In genomic region chr5:100799166-100799565, GRCh38 we compare ENCODE assay signal across 18 cellular contexts.
DNase-seq lines count a peak whose midpoint lies in the region; TF ChIP-seq lines count a peak whose summit lies in the region.
"Had no signal": no experiment of that assay in that cellular context is flagged by ENCODE, and none has a peak within 500 bp of the region (broad histone marks: within the 10 kb centered on the region; RNA-seq: fewer than 3 reads in every experiment).

No MANE protein-coding gene starts in this region.

- H3K4me3 Mint-ChIP-seq in Caco-2 (ENCODE audit: unreplicated experiment): no peak overlapping the region
- no peak overlapping the region for H3K4me3 Mint-ChIP-seq in activated naive CD4-positive, alpha-beta T cell treated with anti-CD3 and anti-CD28 coated beads for 36 hours
- H3K4me3 Mint-ChIP-seq: CD4-positive, alpha-beta memory T cell; HFFc6 had no signal

- no peak overlapping the region for H3K27ac Mint-ChIP-seq in Caco-2 (ENCODE audit: unreplicated experiment)
- H3K27ac Mint-ChIP-seq in activated naive CD4-positive, alpha-beta T cell treated with anti-CD3 and anti-CD28 coated beads for 36 hours: no peak overlapping the region
- H3K27ac Mint-ChIP-seq: CD4-positive, alpha-beta memory T cell; HFFc6 had no signal

- intact Hi-C loops in Caco-2 (cut with micrococcal nuclease; ENCODE audit: unreplicated experiment): no loop called here
- intact Hi-C loops in activated naive CD4-positive, alpha-beta T cell treated with anti-CD3 and anti-CD28 coated beads for 36 hours (cut with micrococcal nuclease): no loop called here

- TF ChIP-seq CTCF in Caco-2 (IDR thresholded peaks at IDR 0.05; ENCODE audit: insufficient read depth in 1 of 2, low read depth in 1 of 2, low read length in 1 of 2, severe bottlenecking in 1 of 2, unreplicated experiment in 1 of 2): no peak
- no peak for TF ChIP-seq CTCF in smooth muscle cell (IDR thresholded peaks at IDR 0.05; ENCODE audit: borderline replicate concordance, insufficient read depth, poor library complexity, severe bottlenecking)

- no peaks in the 10 kb centered on the region for H3K4me1 ChIP-seq in Caco-2
- no peaks in the 10 kb centered on the region for H3K4me1 ChIP-seq in smooth muscle cell (ENCODE audit: low read depth)
- H3K4me1 ChIP-seq: A549, HAP-1 had no signal

- no peaks in the 10 kb centered on the region; the same call in 1 of the 2 replicates for H3K36me3 ChIP-seq in Caco-2 (ENCODE audit: control insufficient read depth, insufficient read depth, low read length)
- no peaks in the 10 kb centered on the region for H3K36me3 ChIP-seq in smooth muscle cell (ENCODE audit: low read depth)
- H3K36me3 ChIP-seq: HAP-1 had no signal

- no peaks in the 10 kb centered on the region for H3K27me3 Mint-ChIP-seq in Caco-2 (ENCODE audit: insufficient read depth, unreplicated experiment)
- peaks cover 6% of the 10 kb centered on the region for H3K27me3 Mint-ChIP-seq in activated naive CD4-positive, alpha-beta T cell treated with anti-CD3 and anti-CD28 coated beads for 36 hours (ENCODE audit: low read depth)
- H3K27me3 Mint-ChIP-seq: CD4-positive, alpha-beta memory T cell had no signal

- no peaks in the 10 kb centered on the region for H3K79me2 ChIP-seq in smooth muscle cell (ENCODE audit: low read depth)

- POLR2A ChIA-PET in Caco-2 (lab: Charles Lee): interaction anchor here (0.7 kb wide), 1 partner anchor 162 kb away, joined by 4 read pairs; no protein-coding TSS in a partner anchor

- no TSS peak for BruUV-seq in Caco-2 (replicated peaks; lab: Mats Ljungman, UMichigan)

- peaks cover 6% of the 10 kb centered on the region; the same call in 1 of the 2 replicates for H3K9me3 ChIP-seq in Caco-2
- H3K9me3 ChIP-seq in smooth muscle cell (replicated peaks; ENCODE audit: low read depth): no peaks in the 10 kb centered on the region
- H3K9me3 ChIP-seq: A549, HAP-1 had no signal

- CTCF ChIA-PET in Caco-2 (lab: Charles Lee): no interaction called here
- CTCF ChIA-PET in activated naive CD4-positive, alpha-beta T cell treated with anti-CD3 and anti-CD28 coated beads for 36 hours (lab: Charles Lee): no interaction called here

- no peaks in the 10 kb centered on the region for H3K4me1 Mint-ChIP-seq in Caco-2 (ENCODE audit: low read depth, unreplicated experiment)
- H3K4me1 Mint-ChIP-seq in activated naive CD4-positive, alpha-beta T cell treated with anti-CD3 and anti-CD28 coated beads for 36 hours (ENCODE audit: low read depth): no peaks in the 10 kb centered on the region
- H3K4me1 Mint-ChIP-seq: CD4-positive, alpha-beta memory T cell had no signal

- H2AFZ ChIP-seq in smooth muscle cell (ENCODE audit: low read depth): no peak overlapping the region

- H3K9me3 Mint-ChIP-seq in Caco-2 (ENCODE audit: unreplicated experiment): peaks cover 7% of the 10 kb centered on the region
- peaks cover 18% of the 10 kb centered on the region for H3K9me3 Mint-ChIP-seq in activated naive CD4-positive, alpha-beta T cell treated with anti-CD3 and anti-CD28 coated beads for 36 hours
- H3K9me3 Mint-ChIP-seq: HFFc6 had no signal

- H3K4me3 ChIP-seq in Caco-2 (ENCODE audit: low read depth, low read length) (no peak overlapping the region), smooth muscle cell (no peak overlapping the region)
- H3K4me3 ChIP-seq: A549, HAP-1 had no signal

- H3K4me2 ChIP-seq in smooth muscle cell: no peak overlapping the region
- H3K4me2 ChIP-seq: A549 had no signal

- H3K27ac ChIP-seq in smooth muscle cell (ENCODE audit: low read depth): no peak overlapping the region
- H3K27ac ChIP-seq: A549 had no signal

- H3F3A ChIP-seq in smooth muscle cell (ENCODE audit: low read depth): peaks cover 11% of the 10 kb centered on the region

- H3K36me3 Mint-ChIP-seq in Caco-2 (ENCODE audit: insufficient read depth, unreplicated experiment): no peaks in the 10 kb centered on the region
- H3K36me3 Mint-ChIP-seq in activated naive CD4-positive, alpha-beta T cell treated with anti-CD3 and anti-CD28 coated beads for 36 hours (ENCODE audit: low read depth): peaks cover 7% of the 10 kb centered on the region

- DNase-seq in SK-N-DZ (ENCODE audit: low spot score) (peak; percentile 78), medulla oblongata (ENCODE audit: extremely low spot score) (peak; percentile 64), pons (ENCODE audit: low spot score) (peak; percentile 86), Caco-2 (no peak), SW480 (ENCODE audit: low spot score) (no peak), smooth muscle cell (lab: John Stamatoyannopoulos, UW; ENCODE audit: unreplicated experiment) (no peak)
- DNase-seq in activated naive CD4-positive, alpha-beta T cell treated with anti-CD3 and anti-CD28 coated beads for 36 hours: no peak
- DNase-seq: 8988T; ACHN; AML-193; CD4-positive, alpha-beta memory T cell; COR-L47; DMS153; DND-41; GOT3; HFFc6 had no signal

- 95% methylated on average over 2 of the region's 2 CpGs for WGBS in smooth muscle cell (ENCODE audit: low lambda C conversion rate)

- no peaks in the 10 kb centered on the region for H4K20me1 ChIP-seq in smooth muscle cell (ENCODE audit: low read depth)

- no peaks in the 10 kb centered on the region for H3K27me3 ChIP-seq in Caco-2 (replicated peaks; ENCODE audit: control insufficient read depth, insufficient read depth, low read length)
- H3K27me3 ChIP-seq in smooth muscle cell (ENCODE audit: low read depth): no peaks in the 10 kb centered on the region

- no peak overlapping the region for H3K9ac ChIP-seq in smooth muscle cell (ENCODE audit: low read depth)

Comparison
In these comparisons a context has a peak if more than half of its experiments do, and no peak if none do; other contexts are left out.
1. DNase-seq: peak in SK-N-DZ (single experiment), medulla oblongata (single experiment) and pons (single experiment); none in Caco-2 (0 of 2), SW480 (single experiment), activated naive CD4-positive, alpha-beta T cell treated with anti-CD3 and anti-CD28 coated beads for 36 hours (single experiment) and smooth muscle cell (single experiment).